In genomic region chr3:183448369-183449128, GRCh38 we compare ENCODE assay signal across 8 cellular contexts. TPM values are rescaled to one million over a fixed set of nuclear protein-coding genes. Genes with fewer than 3 reads are reported as not detected.
DNase-seq lines count a peak whose midpoint lies in the region; ATAC-seq and TF ChIP-seq lines count a peak whose summit lies in the region.

No MANE protein-coding gene starts in this region.

- intact Hi-C loops in naive thymus-derived CD4-positive, alpha-beta T cell (cut with micrococcal nuclease): no loop called here

- peak overlapping the region; percentile 87 for H3K4me2 ChIP-seq in Karpas-422 (ENCODE audit: low read depth, low read length, poor library complexity, severe bottlenecking)

- peaks cover 0 to 11% (median 0%) of the 10 kb centered on the region in 5 donors for H3K27me3 Mint-ChIP-seq in naive thymus-derived CD4-positive, alpha-beta T cell

- H3K4me1 Mint-ChIP-seq in naive thymus-derived CD4-positive, alpha-beta T cell: peaks cover 13 to 26% (median 17%) of the 10 kb centered on the region in 7 donors

- no peak overlapping the region for H3K27ac ChIP-seq in ACC112 (ENCODE audit: low read depth, low read length)
- H3K27ac ChIP-seq in Karpas-422 (ENCODE audit: low read length): no peak overlapping the region
- H3K27ac ChIP-seq in coronary artery: no peak overlapping the region
- no peak overlapping the region for H3K27ac ChIP-seq in naive thymus-derived CD4-positive, alpha-beta T cell (ENCODE audit: low read depth, low read length)

- no peaks in the 10 kb centered on the region for H3K27me3 ChIP-seq in ACC112 (ENCODE audit: insufficient read depth, low read length)
- no peaks in the 10 kb centered on the region; the same call in 1 of the 2 replicates for H3K27me3 ChIP-seq in Karpas-422 (ENCODE audit: low read length)
- no peaks in the 10 kb centered on the region for H3K27me3 ChIP-seq in naive thymus-derived CD4-positive, alpha-beta T cell (ENCODE audit: control insufficient read depth in 2 of 2, insufficient read depth in 2 of 2, low read length in 2 of 2)

- H4K20me1 ChIP-seq in Karpas-422 (ENCODE audit: insufficient read depth, low read depth, low read length): no peaks in the 10 kb centered on the region

- peaks cover 10% of the 10 kb centered on the region for H3K4me1 ChIP-seq in ACC112 (ENCODE audit: control insufficient read depth, insufficient read depth, low read length, unreplicated experiment)
- H3K4me1 ChIP-seq in Karpas-422 (ENCODE audit: low read length): peaks cover 28% of the 10 kb centered on the region
- H3K4me1 ChIP-seq in naive thymus-derived CD4-positive, alpha-beta T cell (ENCODE audit: control insufficient read depth in 2 of 2, insufficient read depth in 2 of 2, low read length in 2 of 2): peaks cover 5 to 12% of the 10 kb centered on the region in 2 donors

- no peak for ATAC-seq in naive thymus-derived CD4-positive, alpha-beta T cell
- no peak for ATAC-seq in GM21390 (IDR thresholded peaks at IDR 0.05; ENCODE audit: unreplicated experiment)
- no peak for ATAC-seq in GM18870 (IDR thresholded peaks at IDR 0.05; ENCODE audit: unreplicated experiment)

- peaks cover under 1 to 16% (median 6%) of the 10 kb centered on the region in 11 donors for H3K9me3 Mint-ChIP-seq in naive thymus-derived CD4-positive, alpha-beta T cell

- H3K4me3 Mint-ChIP-seq in naive thymus-derived CD4-positive, alpha-beta T cell: peak overlapping the region; percentile 66 to 99 (median 92)

- peak; percentile 54 for DNase-seq in Karpas-422
- no peak for DNase-seq in coronary artery (ENCODE audit: low spot score)
- no peak for DNase-seq in naive thymus-derived CD4-positive, alpha-beta T cell
- no peak for DNase-seq in kidney glomerular epithelial cell (lab: John Stamatoyannopoulos, UW)
- DNase-seq in COR-L47 (lab: John Stamatoyannopoulos, UW): no peak

- H3K79me2 ChIP-seq in ACC112 (ENCODE audit: control insufficient read depth, insufficient read depth, low read length, unreplicated experiment): peaks cover 14% of the 10 kb centered on the region
- peaks cover 30% of the 10 kb centered on the region for H3K79me2 ChIP-seq in Karpas-422 (ENCODE audit: low read length)

- peak overlapping the region; percentile 80 for H3K9ac ChIP-seq in Karpas-422 (ENCODE audit: low read length)

- CTCF ChIA-PET in naive thymus-derived CD4-positive, alpha-beta T cell (lab: Charles Lee): interaction anchor here (0.6 to 0.7 kb wide), 2 partner anchors 274 to 627 kb away, joined by 3 read pairs; no protein-coding TSS in a partner anchor

- peak overlapping the region; percentile 91 for H3K4me3 ChIP-seq in ACC112 (ENCODE audit: low read depth, low read length)
- H3K4me3 ChIP-seq in Karpas-422 (ENCODE audit: low read length): peak overlapping the region; percentile 80
- H3K4me3 ChIP-seq in coronary artery: peak overlapping the region; percentile 96
- H3K4me3 ChIP-seq in naive thymus-derived CD4-positive, alpha-beta T cell (ENCODE audit: low read length): peak overlapping the region; percentile 80

- peak overlapping the region in 4 of 9 donors; percentile 27 to 81 (median 65) for H3K27ac Mint-ChIP-seq in naive thymus-derived CD4-positive, alpha-beta T cell

- peak overlapping the region; percentile 99 for H2AFZ ChIP-seq in ACC112 (ENCODE audit: low read length, unreplicated experiment)
- H2AFZ ChIP-seq in Karpas-422 (ENCODE audit: low read length): no peak overlapping the region

- POLR2A ChIA-PET in naive thymus-derived CD4-positive, alpha-beta T cell (lab: Charles Lee): no interaction called here

- H3K9me2 ChIP-seq in Karpas-422 (replicated peaks; ENCODE audit: insufficient read depth, low read length): no peaks in the 10 kb centered on the region

- H3K36me3 ChIP-seq in ACC112 (ENCODE audit: insufficient read depth, low read length) (no peaks in the 10 kb centered on the region), Karpas-422 (ENCODE audit: insufficient read depth, low read length) (peaks cover 11% of the 10 kb centered on the region)
- H3K36me3 ChIP-seq in naive thymus-derived CD4-positive, alpha-beta T cell (ENCODE audit: control insufficient read depth in 2 of 3, insufficient read depth in 3 of 3, low read length in 3 of 3): no peaks in the 10 kb centered on the region

- no peak for TF ChIP-seq CTCF in coronary artery (IDR thresholded peaks at IDR 0.05)

- peaks cover 11% of the 10 kb centered on the region for H3K9me3 ChIP-seq in Karpas-422 (ENCODE audit: low read length)
- H3K9me3 ChIP-seq in naive thymus-derived CD4-positive, alpha-beta T cell (ENCODE audit: control insufficient read depth in 2 of 3, low read length in 3 of 3): no peaks in the 10 kb centered on the region

- H3K36me3 Mint-ChIP-seq in naive thymus-derived CD4-positive, alpha-beta T cell: peaks cover 3 to 8% (median 4%) of the 10 kb centered on the region in 5 donors

RNA-seq across cellular contexts. Expression of gene MCF2L2, which starts 20.1 kb away (rescaled TPM):
- 11.3 and 12.2 TPM in 2 replicates for total RNA-seq in Karpas-422 (2014; rRNA removed; shearing (Covaris generic); ENCODE audit: low replicate concordance)
- 1 to 10 TPM in 2 of 5 experiments, under 1 TPM in 3; 0.27 to 4.3 (median 0.67) TPM for total RNA-seq in naive thymus-derived CD4-positive, alpha-beta T cell
- under 1 TPM in 1 of 2 donors, not detected in 1; 0.15 TPM for polyA plus RNA-seq in naive thymus-derived CD4-positive, alpha-beta T cell
